Comparison of ENCODE assay signal across 24 cellular contexts in genomic region chr5:147084702-147085101, GRCh38.
DNase-seq lines count a peak whose midpoint lies in the region; ATAC-seq and TF ChIP-seq lines count a peak whose summit lies in the region.
"Had no signal": no experiment of that assay in that cellular context is flagged by ENCODE, and none has a peak within 500 bp of the region (broad histone marks: within the 10 kb centered on the region; RNA-seq: fewer than 3 reads in every experiment).

No MANE protein-coding gene starts in this region.

- ATAC-seq in WTC11 (no peak), PC-3 (no peak)
- ATAC-seq: heart right ventricle; lower lobe of right lung; SK-N-SH treated with all-trans-retinoic acid at 6 μM for 48 hours; stimulated activated naive CD8-positive, alpha-beta T cell treated with anti-CD3 and anti-CD28 coated beads, Interleukin-15, Interleukin-2, amounts not matched to agents 100 U/mL and 50 U/mL, for 24 hours had no signal

- intact Hi-C loops in posterior cingulate gyrus (cut with DNase I) = no loop called here
- intact Hi-C loops in PC-3 (cut with micrococcal nuclease) = no loop called here
- intact Hi-C loops in esophagus squamous epithelium (cut with DNase I) = no loop called here

- no peaks in the 10 kb centered on the region for H3F3A ChIP-seq in PC-3 (ENCODE audit: low read length, unreplicated experiment)

- 0 out of 2 replicates have a peak, but pooled peaks cover 3% of the 10 kb centered on the region for H3K4me1 Mint-ChIP-seq in WTC11
- H3K4me1 Mint-ChIP-seq: activated B cell treated with CpG ODN at 0.5 μM for 24 hours; activated CD4-positive, alpha-beta memory T cell treated with anti-CD3 and anti-CD28 coated beads, Interleukin-2, amount 10 ng/mL, durations not matched to agents 7 days and 5 days; naive B cell had no signal

- no peak overlapping the region for H3K27ac Mint-ChIP-seq in WTC11
- H3K27ac Mint-ChIP-seq: activated B cell treated with CpG ODN at 0.5 μM for 24 hours; activated CD4-positive, alpha-beta memory T cell treated with anti-CD3 and anti-CD28 coated beads, Interleukin-2, amount 10 ng/mL, durations not matched to agents 7 days and 5 days; naive B cell; type B pancreatic cell had no signal

- no TSS peak for BruUV-seq in PC-3 (replicated peaks; lab: Mats Ljungman, UMichigan)

- H3K27ac ChIP-seq in PC-3 (ENCODE audit: low read length) (no peak overlapping the region), esophagus squamous epithelium (no peak overlapping the region)
- H3K27ac ChIP-seq: heart right ventricle, lower lobe of right lung had no signal

- H3K79me2 ChIP-seq in PC-3 (ENCODE audit: low read length) = no peaks in the 10 kb centered on the region

- POLR2A ChIA-PET in WTC11 (lab: Charles Lee) = no interaction called here
- POLR2A ChIA-PET in PC-3 (lab: Charles Lee; ENCODE audit: unreplicated experiment) = no interaction called here

- 29 to 67% methylated on average over 1 of the region's 1 CpG for WGBS in esophagus squamous epithelium, 2 donors

- H3K4me3 ChIP-seq in PC-3 (ENCODE audit: low read length) (no peak overlapping the region), esophagus squamous epithelium (no peak overlapping the region)
- H3K4me3 ChIP-seq: heart right ventricle, lower lobe of right lung had no signal

- peaks cover 24% of the 10 kb centered on the region for H3K27me3 ChIP-seq in PC-3 (ENCODE audit: low read length)
- no peaks in the 10 kb centered on the region for H3K27me3 ChIP-seq in esophagus squamous epithelium
- H3K27me3 ChIP-seq: heart right ventricle had no signal

- DNase-seq in NCI-H345 (lab: John Stamatoyannopoulos, UW) = peak; percentile 27
- DNase-seq in NCI-H345 treated with DMSO at 0.1 percent for 48 hours (lab: John Stamatoyannopoulos, UW; ENCODE audit: unreplicated experiment) = no peak
- DNase-seq in hippocampal formation (lab: John Stamatoyannopoulos, UW) = peak; percentile 82 to 89
- DNase-seq in posterior cingulate gyrus = peak; percentile 55 to 97 (median 77)
- no peak for DNase-seq in iPS-NIHi7 (ENCODE audit: extremely low spot score)
- no peak for DNase-seq in WTC11 (ENCODE audit: low spot score)
- DNase-seq in PC-3 = no peak
- no peak for DNase-seq in esophagus squamous epithelium (lab: John Stamatoyannopoulos, UW)
- DNase-seq: 8988T; activated B cell treated with CpG ODN at 0.5 μM for 24 hours; activated CD4-positive, alpha-beta memory T cell treated with anti-CD3 and anti-CD28 coated beads, Interleukin-2, amount 10 ng/mL, durations not matched to agents 7 days and 5 days; activated T-cell treated with anti-CD3 and anti-CD28 coated beads for 4 hours; AML-193; DND-41; heart right ventricle; KBM-7; lower lobe of right lung; MV-4-11; naive B cell; NCI-H187 treated with DMSO at 0.1 percent for 48 hours; small intestine; stimulated activated naive CD8-positive, alpha-beta T cell treated with anti-CD3 and anti-CD28 coated beads, Interleukin-15, Interleukin-2, amounts not matched to agents 100 U/mL and 50 U/mL, for 24 hours had no signal

- H3K9me3 ChIP-seq in PC-3 (ENCODE audit: low read length) (no peaks in the 10 kb centered on the region), esophagus squamous epithelium (no peaks in the 10 kb centered on the region)
- H3K9me3 ChIP-seq: heart right ventricle, lower lobe of right lung had no signal

- H3K36me3 Mint-ChIP-seq in WTC11 = no peaks in the 10 kb centered on the region
- H3K36me3 Mint-ChIP-seq: naive B cell, type B pancreatic cell had no signal

- H3K4me1 ChIP-seq in PC-3 (ENCODE audit: insufficient read depth, low read length) = no peaks in the 10 kb centered on the region
- no peaks in the 10 kb centered on the region for H3K4me1 ChIP-seq in esophagus squamous epithelium
- H3K4me1 ChIP-seq: heart right ventricle, lower lobe of right lung had no signal

- H2AFZ ChIP-seq in PC-3 (ENCODE audit: low read length) = no peak overlapping the region

- H3K4me2 ChIP-seq in PC-3 (ENCODE audit: low read length) = no peak overlapping the region

- H3K36me3 ChIP-seq in PC-3 (ENCODE audit: low read depth, low read length) = no peaks in the 10 kb centered on the region
- H3K36me3 ChIP-seq in esophagus squamous epithelium = no peaks in the 10 kb centered on the region
- H3K36me3 ChIP-seq: heart right ventricle, lower lobe of right lung had no signal

- no peaks in the 10 kb centered on the region for H4K20me1 ChIP-seq in PC-3 (ENCODE audit: low read length)

- CTCF ChIA-PET in WTC11 (lab: Charles Lee) (interaction anchor here (0.6 to 2.1 kb wide), 2 partner anchors 104 kb away, joined by 3 to 10 read pairs; no protein-coding TSS in a partner anchor), PC-3 (lab: Charles Lee) (no interaction called here)

- no peaks in the 10 kb centered on the region for H3K9me2 ChIP-seq in PC-3 (replicated peaks; ENCODE audit: low read length)

- TF ChIP-seq CTCF in WTC11 (IDR thresholded peaks at IDR 0.05) (no peak), PC-3 (conservative IDR thresholded peaks at IDR 0.05; ENCODE audit: low read depth, low read length) (no peak), esophagus squamous epithelium (IDR thresholded peaks at IDR 0.05) (no peak)

- no peak for TF ChIP-seq POLR2A in esophagus squamous epithelium (IDR thresholded peaks at IDR 0.05)

- no peaks in the 10 kb centered on the region for H3K9me3 Mint-ChIP-seq in WTC11
- H3K9me3 Mint-ChIP-seq: activated B cell treated with CpG ODN at 0.5 μM for 24 hours, type B pancreatic cell had no signal

- H3K4me3 Mint-ChIP-seq in WTC11 = no peak overlapping the region
- H3K4me3 Mint-ChIP-seq: activated B cell treated with CpG ODN at 0.5 μM for 24 hours; activated CD4-positive, alpha-beta memory T cell treated with anti-CD3 and anti-CD28 coated beads, Interleukin-2, amount 10 ng/mL, durations not matched to agents 7 days and 5 days; naive B cell; type B pancreatic cell had no signal

- H3K27me3 Mint-ChIP-seq in WTC11 (ENCODE audit: low read depth) = no peaks in the 10 kb centered on the region
- H3K27me3 Mint-ChIP-seq: activated B cell treated with CpG ODN at 0.5 μM for 24 hours; activated CD4-positive, alpha-beta memory T cell treated with anti-CD3 and anti-CD28 coated beads, Interleukin-2, amount 10 ng/mL, durations not matched to agents 7 days and 5 days; naive B cell had no signal

- no peak overlapping the region for H3K9ac ChIP-seq in PC-3 (ENCODE audit: low read length)

TF ChIP-seq in WTC11, 78 proteins besides CTCF, POLR2A, EP300 and RAD21 (continues in another document):
- no peak for TF ChIP-seq ZNF281 (CRISPR knock-in tag; IDR thresholded peaks at IDR 0.05)
- TF ChIP-seq EMX1 (CRISPR knock-in tag; IDR thresholded peaks at IDR 0.05) = no peak
- TF ChIP-seq SOX15 (CRISPR knock-in tag; IDR thresholded peaks at IDR 0.05) = no peak
- TF ChIP-seq ELF4 (CRISPR knock-in tag; IDR thresholded peaks at IDR 0.05; ENCODE audit: low read depth) = no peak
- TF ChIP-seq ETV6 (CRISPR knock-in tag; IDR thresholded peaks at IDR 0.05) = no peak
- TF ChIP-seq GTF2I (CRISPR knock-in tag; conservative IDR thresholded peaks at IDR 0.05) = no peak
- TF ChIP-seq ESRRA (CRISPR knock-in tag; IDR thresholded peaks at IDR 0.05; ENCODE audit: borderline replicate concordance) = no peak
- TF ChIP-seq ATF3 (CRISPR knock-in tag; conservative IDR thresholded peaks at IDR 0.05) = no peak
- TF ChIP-seq USF2 (CRISPR knock-in tag; IDR thresholded peaks at IDR 0.05) = no peak
- TF ChIP-seq ZNF671 (CRISPR knock-in tag; IDR thresholded peaks at IDR 0.05) = no peak
- no peak for TF ChIP-seq NR2C2 (CRISPR knock-in tag; IDR thresholded peaks at IDR 0.05)
- no peak for TF ChIP-seq NR1H2 (CRISPR knock-in tag; IDR thresholded peaks at IDR 0.05)
- no peak for TF ChIP-seq ERG (CRISPR knock-in tag; IDR thresholded peaks at IDR 0.05)

Comparison
In these comparisons a context has a peak if more than half of its experiments do, and no peak if none do; other contexts are left out.
1. DNase-seq: peak in NCI-H345 (single experiment), hippocampal formation (2 of 2) and posterior cingulate gyrus (10 of 10); none in NCI-H345 treated with DMSO at 0.1 percent for 48 hours (single experiment), iPS-NIHi7 (single experiment), WTC11 (single experiment), PC-3 (single experiment) and esophagus squamous epithelium (single experiment).